10 cellular contexts compared by ENCODE assay signal in the genomic region with DNA sequence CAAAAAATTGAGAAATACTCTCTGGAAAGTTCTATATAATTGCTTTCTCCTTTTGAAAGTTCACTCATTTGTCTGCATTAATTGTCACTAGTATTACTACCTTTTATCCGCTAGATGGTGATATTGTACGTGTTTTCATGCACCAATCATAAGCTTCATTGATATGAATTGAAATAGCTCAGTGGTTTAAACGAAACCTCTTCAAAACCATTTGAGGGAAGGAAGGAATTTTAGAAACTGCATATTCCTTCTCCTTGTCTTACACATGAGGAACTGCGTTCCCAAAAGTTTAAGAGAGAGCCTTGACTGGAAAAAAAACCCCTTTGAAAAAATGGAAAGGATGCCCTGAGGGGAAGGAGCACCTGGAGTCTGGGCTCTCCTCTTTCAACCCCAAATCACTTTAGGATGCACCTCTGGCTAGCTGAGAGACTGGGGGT.
DNase-seq lines count a peak whose midpoint lies in the region; ATAC-seq and TF ChIP-seq lines count a peak whose summit lies in the region.
"Had no signal": no experiment of that assay in that cellular context is flagged by ENCODE, and none has a peak within 500 bp of the region (broad histone marks: within the 10 kb centered on the region; RNA-seq: fewer than 3 reads in every experiment).

No MANE protein-coding gene starts in this region.

- H3K4me3 ChIP-seq in fibroblast of pulmonary artery (replicated peaks; ENCODE audit: low read depth, low read length): no peak overlapping the region

- peaks cover 6% of the 10 kb centered on the region for H3K9me3 Mint-ChIP-seq in progenitor cell of endocrine pancreas (ENCODE audit: low read depth)
- H3K9me3 Mint-ChIP-seq: CD8-positive, alpha-beta memory T cell had no signal

- H3K27me3 Mint-ChIP-seq in progenitor cell of endocrine pancreas: peaks cover 9% of the 10 kb centered on the region

- H3K4me1 Mint-ChIP-seq in progenitor cell of endocrine pancreas (ENCODE audit: low read depth): no peaks in the 10 kb centered on the region
- H3K4me1 Mint-ChIP-seq: CD8-positive, alpha-beta memory T cell had no signal

- H3K36me3 Mint-ChIP-seq in progenitor cell of endocrine pancreas (ENCODE audit: insufficient read depth): peaks cover 1% of the 10 kb centered on the region
- H3K36me3 Mint-ChIP-seq: activated naive CD8-positive, alpha-beta T cell; CD8-positive, alpha-beta memory T cell had no signal

- DNase-seq in NCI-H1092 treated with DMSO at 0.1 percent for 48 hours (lab: John Stamatoyannopoulos, UW): peak; percentile 46
- DNase-seq in NCI-H1092 (lab: John Stamatoyannopoulos, UW): no peak
- peak; percentile 38 for DNase-seq in HT-29 (ENCODE audit: low spot score)
- DNase-seq in SKM-1 (lab: John Stamatoyannopoulos, UW; ENCODE audit: unreplicated experiment): peak; percentile 43
- peak; percentile 66 for DNase-seq in fibroblast of pulmonary artery (ENCODE audit: low read depth)
- no peak for DNase-seq in progenitor cell of endocrine pancreas (ENCODE audit: low spot score, unreplicated experiment)
- DNase-seq in cortex of kidney (lab: John Stamatoyannopoulos, UW): no peak

- peak; percentile 88 for ATAC-seq in GM21381 (IDR thresholded peaks at IDR 0.05; ENCODE audit: unreplicated experiment)

- TF ChIP-seq CTCF in fibroblast of pulmonary artery (IDR thresholded peaks at IDR 0.05; ENCODE audit: low read length, missing control alignments) (peak; percentile 53), progenitor cell of endocrine pancreas (IDR thresholded peaks at IDR 0.05; ENCODE audit: unreplicated experiment) (peak; percentile 69)

- no peak overlapping the region for H3K27ac Mint-ChIP-seq in progenitor cell of endocrine pancreas
- H3K27ac Mint-ChIP-seq: activated naive CD8-positive, alpha-beta T cell; CD8-positive, alpha-beta memory T cell had no signal

- no peak overlapping the region for H3K4me3 Mint-ChIP-seq in progenitor cell of endocrine pancreas (ENCODE audit: low read depth)
- H3K4me3 Mint-ChIP-seq: activated naive CD8-positive, alpha-beta T cell; CD8-positive, alpha-beta memory T cell had no signal

Comparison
In these comparisons a context has a peak if more than half of its experiments do, and no peak if none do; other contexts are left out.
1. DNase-seq: peak in NCI-H1092 treated with DMSO at 0.1 percent for 48 hours (single experiment), HT-29 (single experiment), SKM-1 (single experiment) and fibroblast of pulmonary artery (single experiment); none in NCI-H1092 (single experiment), progenitor cell of endocrine pancreas (single experiment) and cortex of kidney (single experiment).